1 cellular context compared by ENCODE assay signal in the genomic region with DNA sequence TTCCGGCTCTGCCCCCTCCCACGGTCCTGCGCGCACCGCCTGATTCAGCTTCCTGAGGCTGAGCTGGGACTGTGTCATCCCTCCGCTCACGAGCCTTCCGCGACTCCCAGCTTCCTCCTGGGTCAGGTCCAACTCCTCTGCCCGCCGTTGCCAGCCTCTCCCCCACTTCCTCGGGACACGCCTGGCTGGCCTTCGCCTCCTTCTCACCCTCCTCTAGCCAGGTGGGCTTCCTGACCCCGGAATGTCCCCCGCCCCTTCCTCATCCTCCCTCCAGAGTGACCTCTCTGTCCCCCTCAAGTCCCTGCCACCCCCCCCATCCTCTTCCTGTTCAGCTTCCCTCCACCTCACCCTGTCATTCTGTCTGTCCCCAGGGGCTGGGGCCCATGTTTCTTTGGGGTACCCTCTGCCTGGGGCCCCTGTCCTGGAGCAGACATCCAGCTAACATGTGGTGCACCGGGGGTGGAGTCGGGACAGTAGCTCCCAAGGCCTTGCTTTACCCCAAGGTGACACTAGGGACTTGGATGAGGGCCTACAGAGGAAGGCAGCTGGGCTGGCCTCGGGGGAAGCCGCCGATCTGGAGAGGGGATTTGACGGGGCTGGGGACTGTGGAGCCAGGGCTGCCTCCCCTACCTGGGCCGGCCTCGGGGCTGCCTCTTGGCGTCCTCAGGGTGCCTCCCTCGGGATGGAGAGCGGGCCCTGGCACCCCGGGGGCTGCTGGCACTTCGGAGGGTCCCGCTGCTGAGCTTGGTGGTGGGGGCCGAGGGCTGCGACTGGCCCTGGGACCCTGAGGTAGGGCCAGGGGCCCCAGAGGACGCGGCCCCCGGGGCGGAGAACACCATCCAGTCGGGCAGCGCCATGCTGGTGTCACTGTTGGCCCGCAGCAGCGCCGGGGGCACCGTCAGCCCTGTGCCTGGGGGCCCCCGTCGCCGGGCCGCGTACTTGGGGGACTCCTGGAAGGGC.
TF ChIP-seq lines count a peak whose summit lies in the region.

No MANE protein-coding gene starts in this region.

TF ChIP-seq in WTC11, 78 proteins besides CTCF, POLR2A, EP300 and RAD21 (continued from another document):
- no peak for TF ChIP-seq ZNF425 (CRISPR knock-in tag; conservative IDR thresholded peaks at IDR 0.05)
- no peak for TF ChIP-seq HMGA2 (CRISPR knock-in tag; IDR thresholded peaks at IDR 0.05)
- TF ChIP-seq SP1 (CRISPR knock-in tag; conservative IDR thresholded peaks at IDR 0.05) = no peak
- no peak for TF ChIP-seq JUN (CRISPR knock-in tag; IDR thresholded peaks at IDR 0.05)
- TF ChIP-seq ZBTB21 (CRISPR knock-in tag; IDR thresholded peaks at IDR 0.05; ENCODE audit: borderline replicate concordance) = no peak
TF ChIP-seq in WTC11: peak in this region for 0.
